20 cellular contexts compared by ENCODE assay signal in the genomic region with DNA sequence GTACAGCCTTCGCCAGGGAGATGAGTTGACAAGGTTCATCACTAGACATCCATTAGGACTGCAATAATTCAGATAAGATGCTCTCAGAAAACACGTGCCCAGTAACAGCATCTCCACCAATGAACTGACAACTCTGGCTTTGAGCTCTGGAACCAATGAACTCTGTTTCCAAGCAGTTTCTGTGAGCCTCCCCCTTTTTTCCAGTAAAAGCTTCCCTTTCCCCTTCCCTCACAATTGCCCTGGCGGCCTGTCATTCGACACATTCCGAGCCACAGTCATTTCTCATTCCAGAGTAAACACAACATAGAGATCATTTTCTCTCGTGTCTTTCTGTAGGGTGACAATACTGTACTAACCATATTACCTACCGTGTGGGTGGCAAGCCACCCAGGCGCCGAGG. TPM values are rescaled to one million over a fixed set of nuclear protein-coding genes. Genes with fewer than 3 reads are reported as not detected.
DNase-seq lines count a peak whose midpoint lies in the region; ATAC-seq, FAIRE-seq and TF ChIP-seq lines count a peak whose summit lies in the region.
"Had no signal": no experiment of that assay in that cellular context is flagged by ENCODE, and none has a peak within 500 bp of the region (broad histone marks: within the 10 kb centered on the region; RNA-seq: fewer than 3 reads in every experiment).

No MANE protein-coding gene starts in this region.

- POLR2A ChIA-PET in HepG2 (lab: Yijun Ruan, JAX): no interaction called here

- in situ Hi-C loops in HepG2 (cut with HindIII; ENCODE audit: extremely low pct_ligation_motif_present, low pct_unique_long_range_greater_than_20kb): loop anchor here (5.0 kb wide), 1 partner anchor 42 kb away; no protein-coding TSS in a partner anchor

- DNase-seq in DMS 273 (lab: John Stamatoyannopoulos, UW; ENCODE audit: unreplicated experiment) (peak; percentile 9), DMS 273 treated with DMSO at 0.1 percent for 48 hours (lab: John Stamatoyannopoulos, UW) (no peak), HepG2 (ENCODE audit: low spot score) (no peak), right lobe of liver (no peak), SW 1271 (lab: John Stamatoyannopoulos, UW) (no peak), NCI-H2029 treated with DMSO at 0.1 percent for 48 hours (lab: John Stamatoyannopoulos, UW) (no peak)
- peak; percentile 6 for DNase-seq in stimulated activated CD8-positive, alpha-beta memory T cell treated with anti-CD3 and anti-CD28 coated beads, Interleukin-4, amount 100 ng/mL, for 48 hours
- DNase-seq: AML-193; Caco-2; CD4-positive, alpha-beta T cell; DMS79 treated with DMSO at 0.1 percent for 48 hours; GF-D8; HCEC 1CT had no signal

- 59% methylated on average over 9 of the region's 9 CpGs for WGBS in HepG2 (ENCODE audit: low lambda C conversion rate)
- WGBS in right lobe of liver (ENCODE audit: insufficient coverage, low coverage, low lambda C conversion rate, missing lambda C conversion rate): 73% methylated on average over 7 of the region's 9 CpGs

- H2AFZ ChIP-seq in HepG2 (ENCODE audit: low read length): no peak overlapping the region
- H2AFZ ChIP-seq: GM23338 had no signal

- FAIRE-seq in HepG2 (lab: Jason Lieb, UNC): no peak
- FAIRE-seq: A549, D721Med, H54 had no signal

- H3K4me3 ChIP-seq in HepG2 (replicated peaks in 1 of 3; ENCODE audit: insufficient read depth in 1 of 3, low read depth in 2 of 3, low read length in 3 of 3): no peak overlapping the region
- no peak overlapping the region for H3K4me3 ChIP-seq in right lobe of liver
- H3K4me3 ChIP-seq: A549, GM23338 had no signal

- H3K36me3 ChIP-seq in HepG2 (replicated peaks in 1 of 2; ENCODE audit: control insufficient read depth in 1 of 2, insufficient read depth in 2 of 2, low read length in 2 of 2) (no peaks in the 10 kb centered on the region), right lobe of liver (no peaks in the 10 kb centered on the region)

- H3K9me3 ChIP-seq in HepG2 (ENCODE audit: low read length) (no peaks in the 10 kb centered on the region), right lobe of liver (no peaks in the 10 kb centered on the region)
- H3K9me3 ChIP-seq: A549, Caco-2 had no signal

- H3K79me2 ChIP-seq in HepG2 (ENCODE audit: insufficient read depth, low read length): no peaks in the 10 kb centered on the region

- H3K27ac ChIP-seq in HepG2 (ENCODE audit: extremely low read length, insufficient read depth, low read length): no peak overlapping the region
- no peak overlapping the region for H3K27ac ChIP-seq in right lobe of liver
- H3K27ac ChIP-seq: 22Rv1, A549, C4-2B had no signal

- H3K4me2 ChIP-seq in HepG2 (ENCODE audit: low read depth, low read length): peak overlapping the region; percentile 30; the same call in 1 of the 2 replicates
- H3K4me2 ChIP-seq: A549, GM23338 had no signal

- no peaks in the 10 kb centered on the region for H4K20me1 ChIP-seq in HepG2 (ENCODE audit: insufficient read depth, low read length)

- BruUV-seq in HepG2 (replicated peaks; lab: Mats Ljungman, UMichigan): no TSS peak

- CTCF ChIA-PET in HepG2 (lab: Yijun Ruan, JAX; ENCODE audit: low intra/inter-chr PET ratio, low total read pairs): no interaction called here

- TF ChIP-seq POLR2A in HepG2 (IDR thresholded peaks at IDR 0.05; ENCODE audit: insufficient read depth in 1 of 2, low read depth in 2 of 2, low read length in 2 of 2) (no peak), right lobe of liver (IDR thresholded peaks at IDR 0.05) (no peak)

- peaks cover 70% of the 10 kb centered on the region for H3K4me1 ChIP-seq in HepG2 (ENCODE audit: insufficient read depth, low read length)
- no peaks in the 10 kb centered on the region for H3K4me1 ChIP-seq in right lobe of liver
- H3K4me1 ChIP-seq: A549 had no signal

- TF ChIP-seq EP300 in HepG2 (IDR thresholded peaks at IDR 0.05; ENCODE audit: low read depth in 2 of 2, low read length in 2 of 2) (no peak), HepG2 (CRISPR knock-in tag; IDR thresholded peaks at IDR 0.05; ENCODE audit: borderline replicate concordance) (no peak)

- ATAC-seq in HepG2: no peak
- no peak for ATAC-seq in right lobe of liver
- ATAC-seq: A549, GM23338 had no signal

- TF ChIP-seq RAD21 in HepG2 (CRISPR knock-in tag; IDR thresholded peaks at IDR 0.05): no peak

- TF ChIP-seq CTCF in HepG2 (CRISPR knock-in tag; IDR thresholded peaks at IDR 0.05) (no peak), right lobe of liver (IDR thresholded peaks at IDR 0.05) (no peak)

- intact Hi-C loops in HepG2 (cut with micrococcal nuclease; ENCODE audit: unreplicated experiment) (no loop called here), right lobe of liver (cut with DNase I) (no loop called here)

- H3K27me3 ChIP-seq in HepG2 (ENCODE audit: control insufficient read depth in 1 of 2, insufficient read depth in 2 of 2, low read length in 2 of 2): peaks cover 12 to 48% of the 10 kb centered on the region in 2 experiments; a peak in 4 of 5 replicates
- no peaks in the 10 kb centered on the region for H3K27me3 ChIP-seq in right lobe of liver

- H3K9ac ChIP-seq in HepG2 (ENCODE audit: insufficient read depth, low read depth, low read length): no peak overlapping the region

TF ChIP-seq in HepG2, 621 proteins besides CTCF, POLR2A, EP300 and RAD21 (continues in another document):
- TF ChIP-seq MAZ (IDR thresholded peaks at IDR 0.05; ENCODE audit: borderline replicate concordance, low read depth, low read length) (no peak), MAZ (CRISPR knock-in tag; IDR thresholded peaks at IDR 0.05; ENCODE audit: low read depth) (no peak), ZSCAN22 (CRISPR knock-in tag; IDR thresholded peaks at IDR 0.05) (no peak), ZNF724P (CRISPR knock-in tag; IDR thresholded peaks at IDR 0.05; ENCODE audit: borderline replicate concordance) (no peak), ZNF547 (CRISPR knock-in tag; IDR thresholded peaks at IDR 0.05) (no peak), NPAS2 (CRISPR knock-in tag; IDR thresholded peaks at IDR 0.05; ENCODE audit: borderline replicate concordance) (no peak), ZKSCAN5 (CRISPR knock-in tag; IDR thresholded peaks at IDR 0.05) (no peak), ZNF274 (CRISPR knock-in tag; IDR thresholded peaks at IDR 0.05) (no peak), KLF13 (CRISPR knock-in tag; IDR thresholded peaks at IDR 0.05) (no peak), ZNF251 (CRISPR knock-in tag; IDR thresholded peaks at IDR 0.05) (no peak)
- TF ChIP-seq, protein P1, sequence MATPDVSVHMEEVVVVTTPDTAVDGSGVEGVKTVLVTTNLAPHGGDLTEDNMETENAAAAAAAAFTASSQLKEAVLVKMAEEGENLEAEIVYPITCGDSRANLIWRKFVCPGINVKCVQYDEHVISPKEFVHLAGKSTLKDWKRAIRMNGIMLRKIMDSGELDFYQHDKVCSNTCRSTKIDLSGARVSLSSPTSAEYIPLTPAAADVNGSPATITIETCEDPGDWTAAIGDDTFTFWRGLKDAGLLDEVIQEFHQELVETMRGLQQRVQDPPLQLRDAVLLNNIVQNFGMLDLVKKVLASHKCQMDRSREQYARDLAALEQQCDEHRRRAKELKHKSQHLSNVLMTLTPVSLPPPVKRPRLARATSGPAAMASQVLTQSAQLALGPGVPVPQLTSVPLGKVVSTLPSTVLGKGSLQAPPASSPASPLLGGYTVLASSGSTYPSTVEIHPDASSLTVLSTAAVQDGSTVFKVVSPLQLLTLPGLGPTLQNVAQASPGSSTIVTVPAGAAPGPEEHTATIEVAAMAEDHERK (CRISPR knock-in tag; IDR thresholded peaks at IDR 0.05; ENCODE audit: low read depth): no peak
- TF ChIP-seq, protein P2, sequence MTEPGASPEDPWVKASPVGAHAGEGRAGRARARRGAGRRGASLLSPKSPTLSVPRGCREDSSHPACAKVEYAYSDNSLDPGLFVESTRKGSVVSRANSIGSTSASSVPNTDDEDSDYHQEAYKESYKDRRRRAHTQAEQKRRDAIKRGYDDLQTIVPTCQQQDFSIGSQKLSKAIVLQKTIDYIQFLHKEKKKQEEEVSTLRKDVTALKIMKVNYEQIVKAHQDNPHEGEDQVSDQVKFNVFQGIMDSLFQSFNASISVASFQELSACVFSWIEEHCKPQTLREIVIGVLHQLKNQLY (CRISPR knock-in tag; IDR thresholded peaks at IDR 0.05): no peak

RNA-seq across cellular contexts. Expression of a gene that starts 3.6 kb away (rescaled TPM):
- total RNA-seq in HepG2 (2016; rRNA removed; fragmentation: Illumina TruSeq; extraction: Trizol): 0.04 TPM in 1 of 2 replicates, not detected in the other
- not detected in 2 replicates for total RNA-seq in HepG2 (2016; cell fraction: cytosol; rRNA removed; fragmentation: Illumina TruSeq; extraction: Trizol; ENCODE audit: low read depth)
- total RNA-seq in HepG2 (2016; cell fraction: insoluble cytoplasmic fraction; rRNA removed; fragmentation: Illumina TruSeq; extraction: Trizol): not detected in 2 replicates
- not detected in 2 replicates for total RNA-seq in HepG2 (2016; cell fraction: membrane; rRNA removed; fragmentation: Illumina TruSeq; extraction: Trizol)
- total RNA-seq in HepG2 (2016; cell fraction: nucleus; rRNA removed; fragmentation: Illumina TruSeq; extraction: Trizol): not detected in 2 replicates
- 0.21 and 0.29 TPM in 2 replicates for polyA plus RNA-seq in HepG2 (2011; rRNA removed)
- polyA plus RNA-seq in HepG2 (2011; cell fraction: cytosol; rRNA removed): 0.11 and 0.14 TPM in 2 replicates
- polyA plus RNA-seq in HepG2 (2011; cell fraction: nucleus; rRNA removed): 0.78 and 1.4 TPM in 2 replicates
- polyA plus RNA-seq in HepG2 (2012): 0.16 and 0.30 TPM in 2 replicates
- not detected in 2 replicates for polyA plus RNA-seq in HepG2 (2016; cell fraction: cytosol; fragmentation: Illumina TruSeq; extraction: Trizol; ENCODE audit: low read depth)
- not detected in 2 replicates for polyA plus RNA-seq in HepG2 (2016; cell fraction: insoluble cytoplasmic fraction; fragmentation: Illumina TruSeq; extraction: Trizol; ENCODE audit: low read depth)
- polyA plus RNA-seq in HepG2 (2016; cell fraction: membrane; fragmentation: Illumina TruSeq; extraction: Trizol; ENCODE audit: low read depth): not detected in 2 replicates
- polyA plus RNA-seq in HepG2 (2016; cell fraction: nucleus; fragmentation: Illumina TruSeq; extraction: Trizol; ENCODE audit: insufficient read depth, low read depth): 0.13 TPM in 1 of 2 replicates, not detected in the other
- polyA minus RNA-seq in HepG2 (2011; rRNA and poly(A)+ RNA removed; ENCODE audit: low replicate concordance): 0.18 TPM in 1 of 2 replicates, not detected in the other
- polyA minus RNA-seq in HepG2 (2011; cell fraction: cytosol; rRNA and poly(A)+ RNA removed): not detected in 2 replicates
- polyA minus RNA-seq in HepG2 (2011; cell fraction: nucleus; rRNA and poly(A)+ RNA removed): 0.13 TPM in 1 of 2 replicates, not detected in the other
- total RNA-seq in right lobe of liver: not detected
- total RNA-seq: Caco-2; CD4-positive, alpha-beta T cell had no signal
- polyA plus RNA-seq: A549, BJ had no signal

Comparison
In these comparisons a context has a peak if more than half of its experiments do, and no peak if none do; other contexts are left out.
1. DNase-seq: peak in DMS 273 (single experiment) and stimulated activated CD8-positive, alpha-beta memory T cell treated with anti-CD3 and anti-CD28 coated beads, Interleukin-4, amount 100 ng/mL, for 48 hours (single experiment); none in DMS 273 treated with DMSO at 0.1 percent for 48 hours (single experiment), HepG2 (single experiment), right lobe of liver (0 of 3), SW 1271 (0 of 2) and NCI-H2029 treated with DMSO at 0.1 percent for 48 hours (single experiment).